1 cellular context compared by ENCODE assay signal in genomic region chr2:236558999-236559978, GRCh38.
TF ChIP-seq lines count a peak whose summit lies in the region.

No MANE protein-coding gene starts in this region.

TF ChIP-seq in GM12878, 131 proteins besides CTCF, POLR2A, EP300 and RAD21 (continued from another document and continues in another):
- TF ChIP-seq NFIC (IDR thresholded peaks at IDR 0.05; ENCODE audit: low read depth, low read length) (peak; percentile 93), EZH2 (IDR thresholded peaks at IDR 0.05; ENCODE audit: borderline replicate concordance, control insufficient read depth, low read depth, low read length) (no peak), EGR1 (IDR thresholded peaks at IDR 0.05; ENCODE audit: borderline replicate concordance in 1 of 2, low read depth in 2 of 2, low read length in 2 of 2) (no peak), ZNF384 (IDR thresholded peaks at IDR 0.05; ENCODE audit: borderline replicate concordance, low read depth, low read length) (no peak), MYB (IDR thresholded peaks at IDR 0.05; ENCODE audit: borderline replicate concordance, low read depth, low read length) (no peak), RELB (IDR thresholded peaks at IDR 0.05; ENCODE audit: low read depth) (peak; percentile 86), E2F8 (IDR thresholded peaks at IDR 0.05; ENCODE audit: low read depth, partially characterized antibody) (no peak), CHD1 (IDR thresholded peaks at IDR 0.05; ENCODE audit: low read depth, low read length) (no peak), SMARCA5 (IDR thresholded peaks at IDR 0.05) (peak; percentile 33; the same call in 1 of the 2 replicates), ZBTB33 (IDR thresholded peaks at IDR 0.05) (no peak), RELA (IDR thresholded peaks at IDR 0.05; ENCODE audit: borderline replicate concordance, partially characterized antibody) (peak; percentile 54), ASH2L (IDR thresholded peaks at IDR 0.05; ENCODE audit: borderline replicate concordance, low read depth) (no peak), SKIL (IDR thresholded peaks at IDR 0.05; ENCODE audit: low read depth, poor library complexity, severe bottlenecking) (peak; percentile 34), JUND (IDR thresholded peaks at IDR 0.05; ENCODE audit: low read depth, low read length) (peak; percentile 32; the same call in 1 of the 2 replicates), BHLHE40 (IDR thresholded peaks at IDR 0.05; ENCODE audit: borderline replicate concordance in 1 of 2, low read depth in 2 of 2, low read length in 1 of 2) (peak in 1 of 2 experiments; percentile 55; a peak in 2 of 4 replicates), PKNOX1 (IDR thresholded peaks at IDR 0.05) (peak; percentile 66; the same call in 1 of the 2 replicates), E4F1 (IDR thresholded peaks at IDR 0.05; ENCODE audit: borderline replicate concordance, partially characterized antibody) (no peak), SRF (IDR thresholded peaks at IDR 0.05; ENCODE audit: low read depth in 2 of 2, low read length in 2 of 2) (peak in 1 of 2 experiments; percentile 78; a peak in 2 of 4 replicates), ZBTB11 (CRISPR knock-in tag; IDR thresholded peaks at IDR 0.05) (no peak), ZBTB40 (IDR thresholded peaks at IDR 0.05; ENCODE audit: borderline replicate concordance) (peak; percentile 56), NKRF (conservative IDR thresholded peaks at IDR 0.05) (no peak), ZZZ3 (IDR thresholded peaks at IDR 0.05; ENCODE audit: control insufficient read depth, insufficient read length, low read depth) (no peak), CHD4 (IDR thresholded peaks at IDR 0.05) (no peak), SIX5 (IDR thresholded peaks at IDR 0.05; ENCODE audit: low read depth, low read length, severe bottlenecking) (no peak)
